Comparison of ENCODE assay signal across 28 cellular contexts in the genomic region with DNA sequence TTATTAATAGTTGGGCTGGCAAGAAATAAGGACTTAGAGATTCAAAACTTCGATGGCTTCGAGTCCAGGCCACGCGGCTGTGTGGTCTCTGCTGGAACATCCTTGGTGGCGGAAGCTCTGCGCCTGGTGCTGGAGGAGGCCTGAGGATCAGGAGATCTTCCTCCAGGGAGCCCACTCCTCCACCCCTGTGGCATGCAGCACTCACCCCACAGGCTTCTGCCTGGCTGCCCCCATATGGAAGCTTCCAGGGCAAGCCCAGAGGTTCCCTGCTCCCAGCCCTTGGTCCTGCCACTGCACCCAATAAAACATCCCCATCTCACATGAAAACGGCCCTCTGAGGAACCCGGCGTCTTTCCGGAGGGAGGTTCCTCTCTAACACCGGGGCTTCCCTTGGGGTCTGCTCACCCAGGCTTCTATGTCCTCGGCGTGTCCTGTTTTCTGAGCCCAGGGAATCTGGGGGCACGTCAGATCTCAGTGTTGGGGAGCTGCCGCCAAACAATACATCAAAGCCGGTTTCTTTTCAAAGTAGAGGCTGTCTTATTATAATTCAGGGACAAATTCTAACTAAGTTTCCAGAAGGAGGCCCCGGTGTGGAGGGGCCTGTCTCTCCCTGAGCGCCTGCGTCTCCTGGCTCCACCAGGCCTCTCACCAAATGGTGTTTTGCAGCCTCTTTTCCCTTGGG. TPM values are rescaled to one million over a fixed set of nuclear protein-coding genes. Genes with fewer than 3 reads are reported as not detected.
DNase-seq lines count a peak whose midpoint lies in the region; ATAC-seq and TF ChIP-seq lines count a peak whose summit lies in the region.
"Had no signal": no experiment of that assay in that cellular context is flagged by ENCODE, and none has a peak within 500 bp of the region (broad histone marks: within the 10 kb centered on the region; RNA-seq: fewer than 3 reads in every experiment).

No MANE protein-coding gene starts in this region.

- peak overlapping the region; percentile 35 for H3K4ac ChIP-seq in trophoblast cell (ENCODE audit: low read depth, low read length)

- no peaks in the 10 kb centered on the region for H3K9me3 Mint-ChIP-seq in activated T-cell treated with anti-CD3 and anti-CD28 coated beads, Interleukin-2, amount 50 U/mL, for 24 hours
- no peaks in the 10 kb centered on the region for H3K9me3 Mint-ChIP-seq in glutamatergic neuron (ENCODE audit: unreplicated experiment)
- H3K9me3 Mint-ChIP-seq: activated T-cell treated with anti-CD3 and anti-CD28 coated beads, Interleukin-2, amount 50 U/mL, for 4 hours; CD4-positive, alpha-beta T cell had no signal

- H3K4me1 Mint-ChIP-seq in activated T-cell treated with anti-CD3 and anti-CD28 coated beads, Interleukin-2, amount 50 U/mL, for 24 hours (ENCODE audit: low read depth), result peaks cover 27% of the 10 kb centered on the region
- H3K4me1 Mint-ChIP-seq in glutamatergic neuron (ENCODE audit: low read depth, unreplicated experiment), result peaks cover 5% of the 10 kb centered on the region

- H3K79me2 ChIP-seq in trophoblast cell (ENCODE audit: control insufficient read depth, insufficient read depth, low read length, poor library complexity), result peaks cover 28% of the 10 kb centered on the region

- peaks cover 90% of the 10 kb centered on the region for H3K79me1 ChIP-seq in trophoblast cell (ENCODE audit: low read length)

- H3K23ac ChIP-seq in trophoblast cell (ENCODE audit: low read length), result no peak overlapping the region

- peak overlapping the region; percentile 76 for H4K8ac ChIP-seq in trophoblast cell (ENCODE audit: low read depth, low read length)

- peaks cover 2% of the 10 kb centered on the region for H3K9me3 ChIP-seq in trophoblast cell (ENCODE audit: insufficient read depth, low read depth, low read length)
- H3K9me3 ChIP-seq: adrenal gland, thyroid gland had no signal

- H2AFZ ChIP-seq in trophoblast cell (ENCODE audit: insufficient read depth, low read length, poor library complexity), result no peak overlapping the region

- H3K18ac ChIP-seq in trophoblast cell (ENCODE audit: low read length), result peak overlapping the region; percentile 93

- H3K36me3 ChIP-seq in trophoblast cell (ENCODE audit: control insufficient read depth in 1 of 2, insufficient read depth in 2 of 2, low read length in 2 of 2), result no peaks in the 10 kb centered on the region
- H3K36me3 ChIP-seq: adrenal gland, thyroid gland had no signal

- no peak overlapping the region for H3K9ac ChIP-seq in trophoblast cell (ENCODE audit: low read length)

- H3K4me1 ChIP-seq in trophoblast cell (ENCODE audit: control insufficient read depth in 1 of 2, insufficient read depth in 2 of 2, low read length in 2 of 2), result peaks cover 58 to 67% of the 10 kb centered on the region in 2 experiments
- H3K4me1 ChIP-seq: adrenal gland had no signal

- H3K4me3 Mint-ChIP-seq in activated T-cell treated with anti-CD3 and anti-CD28 coated beads, Interleukin-2, amount 50 U/mL, for 24 hours, result no peak overlapping the region
- no peak overlapping the region for H3K4me3 Mint-ChIP-seq in glutamatergic neuron (ENCODE audit: unreplicated experiment)
- H3K4me3 Mint-ChIP-seq: activated CD8-positive, alpha-beta T cell treated with anti-CD3 and anti-CD28 coated beads, Interleukin-2, amount 10 ng/mL, durations not matched to agents 7 days and 5 days; activated T-cell treated with anti-CD3 and anti-CD28 coated beads, Interleukin-2, amount 50 U/mL, for 4 hours; CD4-positive, alpha-beta T cell had no signal

- H2BK120ac ChIP-seq in trophoblast cell (ENCODE audit: insufficient read depth, low read length, poor library complexity), result peak overlapping the region; percentile 80

- ATAC-seq in GM18858 (IDR thresholded peaks at IDR 0.05; ENCODE audit: unreplicated experiment), result no peak
- ATAC-seq: activated CD8-positive, alpha-beta T cell treated with anti-CD3 and anti-CD28 coated beads, Interleukin-2, amount 10 ng/mL, durations not matched to agents 7 days and 5 days; activated T-cell treated with anti-CD3 and anti-CD28 coated beads, Interleukin-2, amount 50 U/mL, for 4 hours; HCT116 had no signal

- H4K12ac ChIP-seq in trophoblast cell (ENCODE audit: low read depth, low read length), result no peak overlapping the region

- peak; percentile 18 for DNase-seq in activated T-cell treated with anti-CD3 and anti-CD28 coated beads, Interleukin-2, amount 50 U/mL, for 24 hours
- DNase-seq in activated T-cell treated with anti-CD3 and anti-CD28 coated beads for 4 hours (no peak), glutamatergic neuron (peak; percentile 6), trophoblast cell (no peak), ureter (ENCODE audit: low spot score) (peak; percentile 39), NCI-H1694 treated with DMSO at 0.1 percent for 48 hours (lab: John Stamatoyannopoulos, UW) (no peak), NK-92 (lab: John Stamatoyannopoulos, UW; ENCODE audit: unreplicated experiment) (no peak)
- DNase-seq: activated CD8-positive, alpha-beta T cell treated with anti-CD3 and anti-CD28 coated beads, Interleukin-2, amount 10 ng/mL, durations not matched to agents 7 days and 5 days; activated T-cell treated with anti-CD3 and anti-CD28 coated beads, Interleukin-2, amount 50 U/mL, for 4 hours; adrenal gland; EL; NCI-H1092 treated with DMSO at 0.1 percent for 48 hours; NCI-H2081 treated with DMSO at 0.1 percent for 48 hours; NCI-H345; NCI-H82; nucleus accumbens; retina; SHP77; stimulated activated CD4-positive, alpha-beta T cell treated with anti-CD3 and anti-CD28 coated beads, Interleukin-4, amount 100 ng/mL, for 24 hours; stimulated activated naive CD4-positive, alpha-beta T cell; T-helper 9 cell; thyroid gland had no signal

- peak overlapping the region; percentile 93 for H2AK5ac ChIP-seq in trophoblast cell (ENCODE audit: low read length)

- peak overlapping the region; percentile 95 for H3K14ac ChIP-seq in trophoblast cell (ENCODE audit: low read length)

- H2BK5ac ChIP-seq in trophoblast cell (ENCODE audit: low read depth, low read length, poor library complexity), result peak overlapping the region; percentile 88

- peak overlapping the region; percentile 56 for H3K27ac ChIP-seq in trophoblast cell (ENCODE audit: low read depth, low read length)
- H3K27ac ChIP-seq: adrenal gland, thyroid gland had no signal

- H2BK12ac ChIP-seq in trophoblast cell (ENCODE audit: low read length), result peak overlapping the region; percentile 100

- no peak overlapping the region for H3K4me3 ChIP-seq in trophoblast cell (ENCODE audit: low read depth, low read length)
- H3K4me3 ChIP-seq: adrenal gland, thyroid gland had no signal

- no peaks in the 10 kb centered on the region for H3K27me3 ChIP-seq in trophoblast cell (ENCODE audit: insufficient read depth, low read length)
- H3K27me3 ChIP-seq: adrenal gland, thyroid gland had no signal

- peak overlapping the region; percentile 96 for H4K91ac ChIP-seq in trophoblast cell (ENCODE audit: low read depth, low read length)

- WGBS in trophoblast cell (ENCODE audit: extremely low coverage, insufficient coverage, insufficient read length), result no CpG with 5 or more reads among the region's 19 CpGs

- peaks cover 5% of the 10 kb centered on the region for H3K27me3 Mint-ChIP-seq in activated T-cell treated with anti-CD3 and anti-CD28 coated beads, Interleukin-2, amount 50 U/mL, for 24 hours
- H3K27me3 Mint-ChIP-seq in glutamatergic neuron (ENCODE audit: unreplicated experiment), result peaks cover 7% of the 10 kb centered on the region
- H3K27me3 Mint-ChIP-seq: CD4-positive, alpha-beta T cell had no signal

- no peak for TF ChIP-seq CTCF in glutamatergic neuron (IDR thresholded peaks at IDR 0.05; ENCODE audit: partially characterized antibody, unreplicated experiment)

- H3K27ac Mint-ChIP-seq in activated T-cell treated with anti-CD3 and anti-CD28 coated beads, Interleukin-2, amount 50 U/mL, for 24 hours, result no peak overlapping the region
- H3K27ac Mint-ChIP-seq in glutamatergic neuron (ENCODE audit: unreplicated experiment), result no peak overlapping the region
- H3K27ac Mint-ChIP-seq: activated CD8-positive, alpha-beta T cell treated with anti-CD3 and anti-CD28 coated beads, Interleukin-2, amount 10 ng/mL, durations not matched to agents 7 days and 5 days had no signal

- no peak overlapping the region for H3K4me2 ChIP-seq in trophoblast cell (ENCODE audit: low read length)

- no peaks in the 10 kb centered on the region for H3K36me3 Mint-ChIP-seq in activated T-cell treated with anti-CD3 and anti-CD28 coated beads, Interleukin-2, amount 50 U/mL, for 24 hours (ENCODE audit: low read depth)
- H3K36me3 Mint-ChIP-seq in glutamatergic neuron (ENCODE audit: unreplicated experiment), result no peaks in the 10 kb centered on the region

RNA-seq across cellular contexts. Expression of a gene that starts 32.4 kb away (rescaled TPM):
- not detected for total RNA-seq in glutamatergic neuron (ENCODE audit: unreplicated experiment)
- not detected in 2 replicates for polyA plus RNA-seq in trophoblast cell (2013)
- not detected for total RNA-seq in ureter
- total RNA-seq: A172; activated CD8-positive, alpha-beta T cell treated with anti-CD3 and anti-CD28 coated beads, Interleukin-2, amount 10 ng/mL, durations not matched to agents 7 days and 5 days; activated T-cell treated with anti-CD3 and anti-CD28 coated beads, Interleukin-2, amount 50 U/mL, for 4 hours; adrenal gland; CD4-positive, alpha-beta T cell; fibroblast of lung; myocyte had no signal
- polyA plus RNA-seq: fibroblast of lung had no signal

RNA-seq across cellular contexts. Expression of a gene that starts 57.8 kb away (rescaled TPM):
- total RNA-seq in glutamatergic neuron (ENCODE audit: unreplicated experiment) (not detected), ureter (not detected)
- 0.07 and 0.14 TPM in 2 replicates for polyA plus RNA-seq in trophoblast cell (2013)
- total RNA-seq: A172; activated CD8-positive, alpha-beta T cell treated with anti-CD3 and anti-CD28 coated beads, Interleukin-2, amount 10 ng/mL, durations not matched to agents 7 days and 5 days; activated T-cell treated with anti-CD3 and anti-CD28 coated beads, Interleukin-2, amount 50 U/mL, for 4 hours; adrenal gland; CD4-positive, alpha-beta T cell; fibroblast of lung; myocyte; thyroid gland had no signal
- polyA plus RNA-seq: adrenal gland, fibroblast of lung had no signal

Comparison
In these comparisons a context has a peak if more than half of its experiments do, and no peak if none do; other contexts are left out.
1. DNase-seq: peak in activated T-cell treated with anti-CD3 and anti-CD28 coated beads, Interleukin-2, amount 50 U/mL, for 24 hours (single experiment), glutamatergic neuron (single experiment) and ureter (single experiment); none in activated T-cell treated with anti-CD3 and anti-CD28 coated beads for 4 hours (single experiment), trophoblast cell (0 of 2), NCI-H1694 treated with DMSO at 0.1 percent for 48 hours (single experiment) and NK-92 (single experiment).